In the genomic region with DNA sequence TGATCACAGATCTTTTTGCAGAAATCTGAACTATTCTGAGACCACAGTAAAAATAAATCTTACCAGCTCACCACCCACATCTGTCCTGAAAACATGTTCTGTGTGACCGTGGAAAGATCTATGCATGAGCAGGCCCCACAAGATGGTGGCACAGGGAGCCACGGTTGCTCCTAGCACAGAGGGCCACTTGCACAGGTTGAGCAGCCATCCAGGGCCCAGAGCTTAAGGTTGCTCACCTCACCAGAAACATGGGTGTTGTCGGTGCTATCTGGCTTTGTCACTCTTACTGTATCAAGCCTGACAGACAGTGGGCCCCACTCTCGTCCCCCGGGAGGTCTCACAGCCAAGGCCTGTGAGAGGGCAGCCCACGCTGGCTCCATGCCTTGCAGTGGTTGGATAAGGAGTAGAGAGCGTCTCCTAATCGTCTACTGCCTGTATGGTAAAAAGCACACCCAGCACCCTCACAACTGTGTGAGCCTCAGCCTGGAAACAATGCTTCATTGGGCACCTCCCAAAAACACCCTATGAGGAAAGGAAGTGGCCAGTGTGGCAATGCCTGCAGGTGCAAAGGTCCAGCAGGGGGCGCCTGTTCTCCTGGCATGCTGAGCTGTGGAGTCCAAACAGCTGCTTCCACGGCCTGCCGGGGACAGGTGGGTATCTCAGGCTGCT, we compare ENCODE assay signal across 1 cellular context.
A peak's percentile ranks its signal among the peaks of the same experiment; 100 is the strongest.
TF ChIP-seq lines count a peak whose summit lies in the region.

No MANE protein-coding gene starts in this region.

TF ChIP-seq in K562, 482 proteins besides CTCF, POLR2A, EP300 and RAD21 (continued from another document and continues in another):
- TF ChIP-seq, protein P1, sequence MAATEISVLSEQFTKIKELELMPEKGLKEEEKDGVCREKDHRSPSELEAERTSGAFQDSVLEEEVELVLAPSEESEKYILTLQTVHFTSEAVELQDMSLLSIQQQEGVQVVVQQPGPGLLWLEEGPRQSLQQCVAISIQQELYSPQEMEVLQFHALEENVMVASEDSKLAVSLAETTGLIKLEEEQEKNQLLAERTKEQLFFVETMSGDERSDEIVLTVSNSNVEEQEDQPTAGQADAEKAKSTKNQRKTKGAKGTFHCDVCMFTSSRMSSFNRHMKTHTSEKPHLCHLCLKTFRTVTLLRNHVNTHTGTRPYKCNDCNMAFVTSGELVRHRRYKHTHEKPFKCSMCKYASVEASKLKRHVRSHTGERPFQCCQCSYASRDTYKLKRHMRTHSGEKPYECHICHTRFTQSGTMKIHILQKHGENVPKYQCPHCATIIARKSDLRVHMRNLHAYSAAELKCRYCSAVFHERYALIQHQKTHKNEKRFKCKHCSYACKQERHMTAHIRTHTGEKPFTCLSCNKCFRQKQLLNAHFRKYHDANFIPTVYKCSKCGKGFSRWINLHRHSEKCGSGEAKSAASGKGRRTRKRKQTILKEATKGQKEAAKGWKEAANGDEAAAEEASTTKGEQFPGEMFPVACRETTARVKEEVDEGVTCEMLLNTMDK (IDR thresholded peaks at IDR 0.05; ENCODE audit: borderline replicate concordance, insufficient read depth, low read depth, low read length, poor library complexity, severe bottlenecking) = peak; percentile 97
- TF ChIP-seq XRCC5 (IDR thresholded peaks at IDR 0.05; ENCODE audit: low read depth, low read length) = peak; percentile 72
- TF ChIP-seq, protein P2, sequence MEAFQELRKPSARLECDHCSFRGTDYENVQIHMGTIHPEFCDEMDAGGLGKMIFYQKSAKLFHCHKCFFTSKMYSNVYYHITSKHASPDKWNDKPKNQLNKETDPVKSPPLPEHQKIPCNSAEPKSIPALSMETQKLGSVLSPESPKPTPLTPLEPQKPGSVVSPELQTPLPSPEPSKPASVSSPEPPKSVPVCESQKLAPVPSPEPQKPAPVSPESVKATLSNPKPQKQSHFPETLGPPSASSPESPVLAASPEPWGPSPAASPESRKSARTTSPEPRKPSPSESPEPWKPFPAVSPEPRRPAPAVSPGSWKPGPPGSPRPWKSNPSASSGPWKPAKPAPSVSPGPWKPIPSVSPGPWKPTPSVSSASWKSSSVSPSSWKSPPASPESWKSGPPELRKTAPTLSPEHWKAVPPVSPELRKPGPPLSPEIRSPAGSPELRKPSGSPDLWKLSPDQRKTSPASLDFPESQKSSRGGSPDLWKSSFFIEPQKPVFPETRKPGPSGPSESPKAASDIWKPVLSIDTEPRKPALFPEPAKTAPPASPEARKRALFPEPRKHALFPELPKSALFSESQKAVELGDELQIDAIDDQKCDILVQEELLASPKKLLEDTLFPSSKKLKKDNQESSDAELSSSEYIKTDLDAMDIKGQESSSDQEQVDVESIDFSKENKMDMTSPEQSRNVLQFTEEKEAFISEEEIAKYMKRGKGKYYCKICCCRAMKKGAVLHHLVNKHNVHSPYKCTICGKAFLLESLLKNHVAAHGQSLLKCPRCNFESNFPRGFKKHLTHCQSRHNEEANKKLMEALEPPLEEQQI (IDR thresholded peaks at IDR 0.05) = no peak
- no peak; the same call in 1 of the 2 replicates for TF ChIP-seq CBFA2T3 (IDR thresholded peaks at IDR 0.05)
- TF ChIP-seq CBX1 (IDR thresholded peaks at IDR 0.05; ENCODE audit: low read depth) = peak; percentile 35; the same call in 1 of the 2 replicates
- peak; percentile 50; the same call in 1 of the 2 replicates for TF ChIP-seq CEBPG (CRISPR knock-in tag; IDR thresholded peaks at IDR 0.05)
- TF ChIP-seq CEBPG (tag; conservative IDR thresholded peaks at IDR 0.05 in 1 of 2, IDR thresholded peaks at IDR 0.05 in 1 of 2) = peak in 1 of 2 experiments; percentile 48; a peak in 1 of 4 replicates
- TF ChIP-seq ETV6 (IDR thresholded peaks at IDR 0.05; ENCODE audit: borderline replicate concordance in 1 of 2, low read depth in 2 of 2, low read length in 1 of 2) = no peak
- TF ChIP-seq ETV6 (CRISPR knock-in tag; IDR thresholded peaks at IDR 0.05; ENCODE audit: borderline replicate concordance) = no peak
- TF ChIP-seq PHF20 (IDR thresholded peaks at IDR 0.05; ENCODE audit: partially characterized antibody) = no peak
- TF ChIP-seq ELF4 (CRISPR knock-in tag; IDR thresholded peaks at IDR 0.05) = no peak
- no peak for TF ChIP-seq MEF2A (IDR thresholded peaks at IDR 0.05; ENCODE audit: control insufficient read depth, low read depth, low read length)
- TF ChIP-seq, protein P3, sequence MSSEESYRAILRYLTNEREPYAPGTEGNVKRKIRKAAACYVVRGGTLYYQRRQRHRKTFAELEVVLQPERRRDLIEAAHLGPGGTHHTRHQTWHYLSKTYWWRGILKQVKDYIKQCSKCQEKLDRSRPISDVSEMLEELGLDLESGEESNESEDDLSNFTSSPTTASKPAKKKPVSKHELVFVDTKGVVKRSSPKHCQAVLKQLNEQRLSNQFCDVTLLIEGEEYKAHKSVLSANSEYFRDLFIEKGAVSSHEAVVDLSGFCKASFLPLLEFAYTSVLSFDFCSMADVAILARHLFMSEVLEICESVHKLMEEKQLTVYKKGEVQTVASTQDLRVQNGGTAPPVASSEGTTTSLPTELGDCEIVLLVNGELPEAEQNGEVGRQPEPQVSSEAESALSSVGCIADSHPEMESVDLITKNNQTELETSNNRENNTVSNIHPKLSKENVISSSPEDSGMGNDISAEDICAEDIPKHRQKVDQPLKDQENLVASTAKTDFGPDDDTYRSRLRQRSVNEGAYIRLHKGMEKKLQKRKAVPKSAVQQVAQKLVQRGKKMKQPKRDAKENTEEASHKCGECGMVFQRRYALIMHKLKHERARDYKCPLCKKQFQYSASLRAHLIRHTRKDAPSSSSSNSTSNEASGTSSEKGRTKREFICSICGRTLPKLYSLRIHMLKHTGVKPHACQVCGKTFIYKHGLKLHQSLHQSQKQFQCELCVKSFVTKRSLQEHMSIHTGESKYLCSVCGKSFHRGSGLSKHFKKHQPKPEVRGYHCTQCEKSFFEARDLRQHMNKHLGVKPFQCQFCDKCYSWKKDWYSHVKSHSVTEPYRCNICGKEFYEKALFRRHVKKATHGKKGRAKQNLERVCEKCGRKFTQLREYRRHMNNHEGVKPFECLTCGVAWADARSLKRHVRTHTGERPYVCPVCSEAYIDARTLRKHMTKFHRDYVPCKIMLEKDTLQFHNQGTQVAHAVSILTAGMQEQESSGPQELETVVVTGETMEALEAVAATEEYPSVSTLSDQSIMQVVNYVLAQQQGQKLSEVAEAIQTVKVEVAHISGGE (CRISPR knock-in tag; IDR thresholded peaks at IDR 0.05) = no peak
- TF ChIP-seq ESRRA (IDR thresholded peaks at IDR 0.05; ENCODE audit: borderline replicate concordance, low read depth) = no peak
- no peak for TF ChIP-seq ZNF12 (CRISPR knock-in tag; IDR thresholded peaks at IDR 0.05)
- 0 out of 2 replicates have a peak, but pooled peaks have one; percentile 7 for TF ChIP-seq BHLHE40 (IDR thresholded peaks at IDR 0.05; ENCODE audit: low read length)
- peak; percentile 87 for TF ChIP-seq MYNN (IDR thresholded peaks at IDR 0.05)
- TF ChIP-seq MYNN (CRISPR knock-in tag; IDR thresholded peaks at IDR 0.05) = no peak
- TF ChIP-seq, protein P4, sequence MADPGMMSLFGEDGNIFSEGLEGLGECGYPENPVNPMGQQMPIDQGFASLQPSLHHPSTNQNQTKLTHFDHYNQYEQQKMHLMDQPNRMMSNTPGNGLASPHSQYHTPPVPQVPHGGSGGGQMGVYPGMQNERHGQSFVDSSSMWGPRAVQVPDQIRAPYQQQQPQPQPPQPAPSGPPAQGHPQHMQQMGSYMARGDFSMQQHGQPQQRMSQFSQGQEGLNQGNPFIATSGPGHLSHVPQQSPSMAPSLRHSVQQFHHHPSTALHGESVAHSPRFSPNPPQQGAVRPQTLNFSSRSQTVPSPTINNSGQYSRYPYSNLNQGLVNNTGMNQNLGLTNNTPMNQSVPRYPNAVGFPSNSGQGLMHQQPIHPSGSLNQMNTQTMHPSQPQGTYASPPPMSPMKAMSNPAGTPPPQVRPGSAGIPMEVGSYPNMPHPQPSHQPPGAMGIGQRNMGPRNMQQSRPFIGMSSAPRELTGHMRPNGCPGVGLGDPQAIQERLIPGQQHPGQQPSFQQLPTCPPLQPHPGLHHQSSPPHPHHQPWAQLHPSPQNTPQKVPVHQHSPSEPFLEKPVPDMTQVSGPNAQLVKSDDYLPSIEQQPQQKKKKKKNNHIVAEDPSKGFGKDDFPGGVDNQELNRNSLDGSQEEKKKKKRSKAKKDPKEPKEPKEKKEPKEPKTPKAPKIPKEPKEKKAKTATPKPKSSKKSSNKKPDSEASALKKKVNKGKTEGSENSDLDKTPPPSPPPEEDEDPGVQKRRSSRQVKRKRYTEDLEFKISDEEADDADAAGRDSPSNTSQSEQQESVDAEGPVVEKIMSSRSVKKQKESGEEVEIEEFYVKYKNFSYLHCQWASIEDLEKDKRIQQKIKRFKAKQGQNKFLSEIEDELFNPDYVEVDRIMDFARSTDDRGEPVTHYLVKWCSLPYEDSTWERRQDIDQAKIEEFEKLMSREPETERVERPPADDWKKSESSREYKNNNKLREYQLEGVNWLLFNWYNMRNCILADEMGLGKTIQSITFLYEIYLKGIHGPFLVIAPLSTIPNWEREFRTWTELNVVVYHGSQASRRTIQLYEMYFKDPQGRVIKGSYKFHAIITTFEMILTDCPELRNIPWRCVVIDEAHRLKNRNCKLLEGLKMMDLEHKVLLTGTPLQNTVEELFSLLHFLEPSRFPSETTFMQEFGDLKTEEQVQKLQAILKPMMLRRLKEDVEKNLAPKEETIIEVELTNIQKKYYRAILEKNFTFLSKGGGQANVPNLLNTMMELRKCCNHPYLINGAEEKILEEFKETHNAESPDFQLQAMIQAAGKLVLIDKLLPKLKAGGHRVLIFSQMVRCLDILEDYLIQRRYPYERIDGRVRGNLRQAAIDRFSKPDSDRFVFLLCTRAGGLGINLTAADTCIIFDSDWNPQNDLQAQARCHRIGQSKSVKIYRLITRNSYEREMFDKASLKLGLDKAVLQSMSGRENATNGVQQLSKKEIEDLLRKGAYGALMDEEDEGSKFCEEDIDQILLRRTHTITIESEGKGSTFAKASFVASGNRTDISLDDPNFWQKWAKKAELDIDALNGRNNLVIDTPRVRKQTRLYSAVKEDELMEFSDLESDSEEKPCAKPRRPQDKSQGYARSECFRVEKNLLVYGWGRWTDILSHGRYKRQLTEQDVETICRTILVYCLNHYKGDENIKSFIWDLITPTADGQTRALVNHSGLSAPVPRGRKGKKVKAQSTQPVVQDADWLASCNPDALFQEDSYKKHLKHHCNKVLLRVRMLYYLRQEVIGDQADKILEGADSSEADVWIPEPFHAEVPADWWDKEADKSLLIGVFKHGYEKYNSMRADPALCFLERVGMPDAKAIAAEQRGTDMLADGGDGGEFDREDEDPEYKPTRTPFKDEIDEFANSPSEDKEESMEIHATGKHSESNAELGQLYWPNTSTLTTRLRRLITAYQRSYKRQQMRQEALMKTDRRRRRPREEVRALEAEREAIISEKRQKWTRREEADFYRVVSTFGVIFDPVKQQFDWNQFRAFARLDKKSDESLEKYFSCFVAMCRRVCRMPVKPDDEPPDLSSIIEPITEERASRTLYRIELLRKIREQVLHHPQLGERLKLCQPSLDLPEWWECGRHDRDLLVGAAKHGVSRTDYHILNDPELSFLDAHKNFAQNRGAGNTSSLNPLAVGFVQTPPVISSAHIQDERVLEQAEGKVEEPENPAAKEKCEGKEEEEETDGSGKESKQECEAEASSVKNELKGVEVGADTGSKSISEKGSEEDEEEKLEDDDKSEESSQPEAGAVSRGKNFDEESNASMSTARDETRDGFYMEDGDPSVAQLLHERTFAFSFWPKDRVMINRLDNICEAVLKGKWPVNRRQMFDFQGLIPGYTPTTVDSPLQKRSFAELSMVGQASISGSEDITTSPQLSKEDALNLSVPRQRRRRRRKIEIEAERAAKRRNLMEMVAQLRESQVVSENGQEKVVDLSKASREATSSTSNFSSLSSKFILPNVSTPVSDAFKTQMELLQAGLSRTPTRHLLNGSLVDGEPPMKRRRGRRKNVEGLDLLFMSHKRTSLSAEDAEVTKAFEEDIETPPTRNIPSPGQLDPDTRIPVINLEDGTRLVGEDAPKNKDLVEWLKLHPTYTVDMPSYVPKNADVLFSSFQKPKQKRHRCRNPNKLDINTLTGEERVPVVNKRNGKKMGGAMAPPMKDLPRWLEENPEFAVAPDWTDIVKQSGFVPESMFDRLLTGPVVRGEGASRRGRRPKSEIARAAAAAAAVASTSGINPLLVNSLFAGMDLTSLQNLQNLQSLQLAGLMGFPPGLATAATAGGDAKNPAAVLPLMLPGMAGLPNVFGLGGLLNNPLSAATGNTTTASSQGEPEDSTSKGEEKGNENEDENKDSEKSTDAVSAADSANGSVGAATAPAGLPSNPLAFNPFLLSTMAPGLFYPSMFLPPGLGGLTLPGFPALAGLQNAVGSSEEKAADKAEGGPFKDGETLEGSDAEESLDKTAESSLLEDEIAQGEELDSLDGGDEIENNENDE (IDR thresholded peaks at IDR 0.05; ENCODE audit: low read depth, low read length) = no peak
- TF ChIP-seq, protein P5, sequence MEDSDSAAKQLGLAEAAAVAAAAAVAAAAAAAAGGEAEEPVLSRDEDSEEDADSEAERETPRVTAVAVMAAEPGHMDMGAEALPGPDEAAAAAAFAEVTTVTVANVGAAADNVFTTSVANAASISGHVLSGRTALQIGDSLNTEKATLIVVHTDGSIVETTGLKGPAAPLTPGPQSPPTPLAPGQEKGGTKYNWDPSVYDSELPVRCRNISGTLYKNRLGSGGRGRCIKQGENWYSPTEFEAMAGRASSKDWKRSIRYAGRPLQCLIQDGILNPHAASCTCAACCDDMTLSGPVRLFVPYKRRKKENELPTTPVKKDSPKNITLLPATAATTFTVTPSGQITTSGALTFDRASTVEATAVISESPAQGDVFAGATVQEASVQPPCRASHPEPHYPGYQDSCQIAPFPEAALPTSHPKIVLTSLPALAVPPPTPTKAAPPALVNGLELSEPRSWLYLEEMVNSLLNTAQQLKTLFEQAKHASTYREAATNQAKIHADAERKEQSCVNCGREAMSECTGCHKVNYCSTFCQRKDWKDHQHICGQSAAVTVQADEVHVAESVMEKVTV (CRISPR knock-in tag; IDR thresholded peaks at IDR 0.05) = 0 out of 2 replicates have a peak, but pooled peaks have one; percentile 9
- TF ChIP-seq HSF4 (CRISPR knock-in tag; IDR thresholded peaks at IDR 0.05; ENCODE audit: borderline replicate concordance) = no peak
- TF ChIP-seq HNRNPK (IDR thresholded peaks at IDR 0.05; ENCODE audit: low read depth, low read length, poor library complexity, severe bottlenecking) = no peak
- TF ChIP-seq ZNF586 (CRISPR knock-in tag; conservative IDR thresholded peaks at IDR 0.05) = no peak
- peak; percentile 20; the same call in 1 of the 2 replicates for TF ChIP-seq CBFA2T2 (conservative IDR thresholded peaks at IDR 0.05)
